9 cellular contexts compared by ENCODE assay signal in genomic region chr5:181053760-181054122, GRCh38. TPM values are rescaled to one million over a fixed set of nuclear protein-coding genes. Genes with fewer than 3 reads are reported as not detected.
DNase-seq lines count a peak whose midpoint lies in the region; ATAC-seq and TF ChIP-seq lines count a peak whose summit lies in the region.
"Had no signal": no experiment of that assay in that cellular context is flagged by ENCODE, and none has a peak within 500 bp of the region (broad histone marks: within the 10 kb centered on the region; RNA-seq: fewer than 3 reads in every experiment).

No MANE protein-coding gene starts in this region.

- H3K9me3 ChIP-seq in HAP-1, result no peaks in the 10 kb centered on the region
- no peaks in the 10 kb centered on the region for H3K9me3 ChIP-seq in spleen

- POLR2A ChIA-PET in activated CD8-positive, alpha-beta T cell treated with anti-CD3 and anti-CD28 coated beads for 36 hours (lab: Charles Lee), result no interaction called here

- H3K4me1 ChIP-seq in HAP-1 (no peaks in the 10 kb centered on the region), spleen (peaks cover 0 to 74% (median 31%) of the 10 kb centered on the region in 6 donors)

- peaks cover 73% of the 10 kb centered on the region for H3K27me3 Mint-ChIP-seq in activated CD8-positive, alpha-beta T cell treated with anti-CD3 and anti-CD28 coated beads for 36 hours

- H3K36me3 ChIP-seq in HAP-1 (replicated peaks) (no peaks in the 10 kb centered on the region), spleen (peaks cover 0 to 4% (median 0%) of the 10 kb centered on the region in 6 donors)

- TF ChIP-seq CTCF in activated CD8-positive, alpha-beta T cell treated with anti-CD3 and anti-CD28 coated beads for 36 hours (IDR thresholded peaks at IDR 0.05), result no peak
- TF ChIP-seq CTCF in spleen (IDR thresholded peaks at IDR 0.05 in 8 of 11, conservative IDR thresholded peaks at IDR 0.05 in 3 of 11), result no peak

- no peak for TF ChIP-seq POLR2A in spleen (IDR thresholded peaks at IDR 0.05)

- intact Hi-C loops in activated CD8-positive, alpha-beta T cell treated with anti-CD3 and anti-CD28 coated beads for 36 hours (cut with micrococcal nuclease), result no loop called here
- intact Hi-C loops in spleen (cut with DNase I; ENCODE audit: low total_unique reads), result no loop called here

- DNase-seq in HAP-1 (ENCODE audit: low spot score in 2 of 2) (peak in 1 of 2 experiments; percentile 25), spleen (no peak), cortex of kidney (lab: John Stamatoyannopoulos, UW) (no peak), ACHN (no peak)
- DNase-seq in activated CD8-positive, alpha-beta T cell treated with anti-CD3 and anti-CD28 coated beads for 36 hours, result no peak
- no peak for DNase-seq in stimulated activated CD4-positive, alpha-beta T cell treated with anti-CD3 and anti-CD28 coated beads, Interleukin-2, amount 100 ng/mL, for 48 hours
- DNase-seq: occipital lobe had no signal

- no peak overlapping the region for H3K27ac Mint-ChIP-seq in activated CD8-positive, alpha-beta T cell treated with anti-CD3 and anti-CD28 coated beads for 36 hours

- peak overlapping the region; percentile 39 for H3K4me3 ChIP-seq in HAP-1
- H3K4me3 ChIP-seq in iPS-11a (ENCODE audit: low read depth, low read length), result peak overlapping the region; percentile 63
- H3K4me3 ChIP-seq in spleen, result peak overlapping the region; percentile 34 to 80 (median 56)

- H3K36me3 Mint-ChIP-seq in activated CD8-positive, alpha-beta T cell treated with anti-CD3 and anti-CD28 coated beads for 36 hours (ENCODE audit: low read depth), result peaks cover 2% of the 10 kb centered on the region

- peaks cover 10% of the 10 kb centered on the region for H3K4me1 Mint-ChIP-seq in activated CD8-positive, alpha-beta T cell treated with anti-CD3 and anti-CD28 coated beads for 36 hours (ENCODE audit: low read depth)

- H3K9me3 Mint-ChIP-seq in activated CD8-positive, alpha-beta T cell treated with anti-CD3 and anti-CD28 coated beads for 36 hours, result peaks cover 3% of the 10 kb centered on the region

- ATAC-seq in activated CD8-positive, alpha-beta T cell treated with anti-CD3 and anti-CD28 coated beads for 36 hours, result peak; percentile 30
- ATAC-seq in HG02759 (IDR thresholded peaks at IDR 0.05; ENCODE audit: unreplicated experiment), result no peak

- H3K4me3 Mint-ChIP-seq in activated CD8-positive, alpha-beta T cell treated with anti-CD3 and anti-CD28 coated beads for 36 hours, result peak overlapping the region; percentile 54

- CTCF ChIA-PET in activated CD8-positive, alpha-beta T cell treated with anti-CD3 and anti-CD28 coated beads for 36 hours (lab: Charles Lee), result interaction anchor here (1.9 kb wide), 1 partner anchor 185 kb away, joined by 4 read pairs; no protein-coding TSS in a partner anchor

- H3K27me3 ChIP-seq in HAP-1 (ENCODE audit: low read depth) (peaks cover 31% of the 10 kb centered on the region), spleen (replicated peaks in 1 of 7) (peaks cover 0 to 100% (median 35%) of the 10 kb centered on the region in 7 donors)

- whole genome bisulfite sequencing in spleen, 5 donors, result 0 to 3% (median 2%) methylated on average over 5 to 23 of the region's 23 CpGs

- in situ Hi-C loops in HAP-1 (cut with MboI; ENCODE audit: low sequenced_read_pairs) (no loop called here), ACHN (cut with HindIII; ENCODE audit: low pct_ligation_motif_present, low pct_unique_long_range_greater_than_20kb, low sequenced_read_pairs) (no loop called here)

- H3K27ac ChIP-seq in spleen, result peak overlapping the region; percentile 51 to 89 (median 82)

RNA-seq across cellular contexts. Expression of gene BTNL9, which starts 13.7 kb away (rescaled TPM):
- not detected for total RNA-seq in activated CD8-positive, alpha-beta T cell treated with anti-CD3 and anti-CD28 coated beads for 36 hours
- 100 to 1,000 TPM in 1 of 7 donors, 10 to 100 TPM in 6; 41.6 to 123 (median 86.3) TPM for total RNA-seq in spleen
- polyA plus RNA-seq in spleen, result 10 to 100 TPM; 17.2 to 91.1 (median 32.6) TPM

Comparison
In these comparisons a context has a peak if more than half of its experiments do, and no peak if none do; other contexts are left out.
1. RNA of gene BTNL9, which starts 13.7 kb away (total RNA-seq): 41.6 to 123 TPM in spleen; not detected in activated CD8-positive, alpha-beta T cell treated with anti-CD3 and anti-CD28 coated beads for 36 hours; every median in the first group is over 10 times any median in the second.
2. Peak in every context shown above with its lines, with median percentiles within 50 percentile points of each other: H3K4me3 ChIP-seq.